Comparison of ENCODE assay signal across 13 cellular contexts in the genomic region with DNA sequence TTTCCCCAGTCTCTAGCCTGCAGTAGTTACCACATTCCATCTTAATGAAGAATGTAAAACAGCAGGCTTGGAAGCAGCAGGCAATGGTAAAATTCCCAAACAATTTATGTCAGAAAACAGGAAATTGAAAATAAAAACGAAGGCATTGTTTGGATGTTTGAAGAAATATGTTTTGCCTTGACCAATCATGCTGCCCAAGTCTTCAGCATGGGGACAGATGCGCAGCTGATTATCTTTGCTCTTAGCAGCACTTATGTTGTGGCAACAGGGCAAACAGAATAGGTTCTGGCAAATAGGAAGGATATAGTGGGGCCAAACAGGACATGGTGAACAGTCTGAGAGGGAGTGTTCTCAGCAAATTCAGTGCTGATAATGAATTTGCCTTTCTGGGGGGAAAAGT.
DNase-seq lines count a peak whose midpoint lies in the region; ATAC-seq, FAIRE-seq and TF ChIP-seq lines count a peak whose summit lies in the region.
"Had no signal": no experiment of that assay in that cellular context is flagged by ENCODE, and none has a peak within 500 bp of the region (broad histone marks: within the 10 kb centered on the region; RNA-seq: fewer than 3 reads in every experiment).

No MANE protein-coding gene starts in this region.

- no peak overlapping the region for H3K9ac ChIP-seq in K562 (ENCODE audit: insufficient read depth in 1 of 2, low read depth in 2 of 2, low read length in 2 of 2)

- 19% methylated on average over 2 of the region's 2 CpGs for WGBS in K562 (ENCODE audit: insufficient coverage, low coverage, missing lambda C conversion rate)
- WGBS in upper lobe of left lung, 2 donors, result 34 to 36% methylated on average over 2 of the region's 2 CpGs

- POLR2A ChIA-PET in K562 (lab: Yijun Ruan, JAX), result no interaction called here

- no peak overlapping the region for H3K4me3 ChIP-seq in K562
- H3K4me3 ChIP-seq in left ventricle myocardium inferior, result no peak overlapping the region
- no peak overlapping the region for H3K4me3 ChIP-seq in upper lobe of left lung
- H3K4me3 ChIP-seq: colonic mucosa, thyroid gland had no signal

- no peak for TF ChIP-seq EP300 in K562 (IDR thresholded peaks at IDR 0.05; ENCODE audit: low read length)
- TF ChIP-seq EP300 in upper lobe of left lung (IDR thresholded peaks at IDR 0.05), result peak in 1 of 4 donors; percentile 42

- no peaks in the 10 kb centered on the region for H3K79me2 ChIP-seq in K562 (ENCODE audit: control insufficient read depth, insufficient read depth, low read length)

- H3K36me3 ChIP-seq in K562 (ENCODE audit: control insufficient read depth, insufficient read depth, low read length) (no peaks in the 10 kb centered on the region), left ventricle myocardium inferior (no peaks in the 10 kb centered on the region), upper lobe of left lung (no peaks in the 10 kb centered on the region)
- H3K36me3 ChIP-seq: colonic mucosa, thyroid gland had no signal

- H3K27ac ChIP-seq in K562 (ENCODE audit: extremely low read depth, low read depth, low read length) (no peak overlapping the region), left ventricle myocardium inferior (replicated peaks) (peak overlapping the region; percentile 55), upper lobe of left lung (peak overlapping the region in 1 of 4 donors; percentile 35)
- H3K27ac ChIP-seq: colonic mucosa, thyroid gland had no signal

- CTCF ChIA-PET in K562 (lab: Yijun Ruan, JAX; ENCODE audit: low intra/inter-chr PET ratio), result no interaction called here

- H3K9me3 ChIP-seq in K562 (replicated peaks; ENCODE audit: control insufficient read depth, insufficient read depth, low read depth, low read length), result no peaks in the 10 kb centered on the region
- no peaks in the 10 kb centered on the region for H3K9me3 ChIP-seq in left ventricle myocardium inferior (replicated peaks)
- H3K9me3 ChIP-seq in upper lobe of left lung, result no peaks in the 10 kb centered on the region
- H3K9me3 ChIP-seq: colonic mucosa, thyroid gland had no signal

- DNase-seq in NCI-H2227 (lab: John Stamatoyannopoulos, UW; ENCODE audit: unreplicated experiment), result peak; percentile 34
- DNase-seq in NCI-H2227 treated with DMSO at 0.1 percent for 48 hours (lab: John Stamatoyannopoulos, UW), result no peak
- DNase-seq in K562 (ENCODE audit: extremely low read depth in 1 of 4, low spot score in 3 of 4), result no peak
- no peak for DNase-seq in left ventricle myocardium inferior
- DNase-seq in upper lobe of left lung, result no peak
- no peak for DNase-seq in effector CD4-positive, alpha-beta T cell
- DNase-seq in NCI-H2171 treated with DMSO at 0.1 percent for 48 hours (lab: John Stamatoyannopoulos, UW), result no peak
- no peak for DNase-seq in kidney tubule cell (ENCODE audit: low spot score)
- DNase-seq: ACHN; activated naive CD4-positive, alpha-beta T cell treated with anti-CD3 and anti-CD28 coated beads for 36 hours; colonic mucosa; retina; thyroid gland had no signal

- H3K4me1 ChIP-seq in K562 (replicated peaks in 1 of 2; ENCODE audit: control insufficient read depth in 2 of 2, insufficient read depth in 2 of 2, low read length in 2 of 2) (no peaks in the 10 kb centered on the region), left ventricle myocardium inferior (peaks cover 39% of the 10 kb centered on the region), upper lobe of left lung (peaks cover 0 to 9% (median 6%) of the 10 kb centered on the region in 4 donors)
- H3K4me1 ChIP-seq: colonic mucosa, thyroid gland had no signal

- BruUV-seq in K562 (replicated peaks; lab: Mats Ljungman, UMichigan), result no TSS peak

- no peak overlapping the region for H2AFZ ChIP-seq in K562 (ENCODE audit: low read depth, low read length)

- in situ Hi-C loops in K562 (cut with MboI), result no loop called here

- intact Hi-C loops in K562 (cut with micrococcal nuclease), result loop anchor here (10.0 kb wide), 1 partner anchor 516 kb away; no protein-coding TSS in a partner anchor
- intact Hi-C loops in left ventricle myocardium inferior (cut with micrococcal nuclease), result no loop called here

- H3K9me1 ChIP-seq in K562 (ENCODE audit: control insufficient read depth, insufficient read depth, low read length), result no peaks in the 10 kb centered on the region

- TF ChIP-seq CTCF in K562 (IDR thresholded peaks at IDR 0.05 in 2 of 3, conservative IDR thresholded peaks at IDR 0.05 in 1 of 3; ENCODE audit: insufficient read depth in 2 of 3, low read depth in 1 of 3, low read length in 3 of 3) (no peak), left ventricle myocardium inferior (IDR thresholded peaks at IDR 0.05; ENCODE audit: borderline replicate concordance) (no peak), upper lobe of left lung (IDR thresholded peaks at IDR 0.05) (no peak)

- TF ChIP-seq RAD21 in K562 (CRISPR knock-in tag; conservative IDR thresholded peaks at IDR 0.05 in 1 of 2, IDR thresholded peaks at IDR 0.05 in 1 of 2), result no peak

- TF ChIP-seq POLR2A in K562 (conservative IDR thresholded peaks at IDR 0.05) (no peak), upper lobe of left lung (IDR thresholded peaks at IDR 0.05) (no peak)

- H3K27me3 ChIP-seq in K562 (ENCODE audit: control insufficient read depth in 2 of 2, insufficient read depth in 2 of 2, low read length in 2 of 2), result no peaks in the 10 kb centered on the region
- no peaks in the 10 kb centered on the region for H3K27me3 ChIP-seq in left ventricle myocardium inferior (ENCODE audit: low read depth)
- no peaks in the 10 kb centered on the region for H3K27me3 ChIP-seq in upper lobe of left lung
- H3K27me3 ChIP-seq: colonic mucosa, thyroid gland had no signal

- H4K20me1 ChIP-seq in K562 (replicated peaks; ENCODE audit: control insufficient read depth, insufficient read depth, low read length), result no peaks in the 10 kb centered on the region

- no peak overlapping the region for H3K4me2 ChIP-seq in K562 (ENCODE audit: insufficient read depth, low read length)

- no peak for FAIRE-seq in K562 (lab: Jason Lieb, UNC)

- no peak for ATAC-seq in K562
- ATAC-seq in upper lobe of left lung (ENCODE audit: low FRiP score in 2 of 2), result peak; percentile 67 to 72

TF ChIP-seq in K562, 482 proteins besides CTCF, POLR2A, EP300 and RAD21:
- TF ChIP-seq NRF1 (conservative IDR thresholded peaks at IDR 0.05 in 1 of 2, IDR thresholded peaks at IDR 0.05 in 1 of 2) (0 out of 4 replicates have a peak, but pooled peaks have one; percentile 20 to 26), RFX1 (IDR thresholded peaks at IDR 0.05) (peak; percentile 10; the same call in 1 of the 2 replicates), GABPA (tag; conservative IDR thresholded peaks at IDR 0.05; ENCODE audit: low read depth) (0 out of 2 replicates have a peak, but pooled peaks have one; percentile 39), SLC30A9 (CRISPR knock-in tag; IDR thresholded peaks at IDR 0.05) (no peak), ZNF584 (CRISPR knock-in tag; IDR thresholded peaks at IDR 0.05; ENCODE audit: low read depth) (peak; percentile 61; the same call in 1 of the 2 replicates), CREB3 (tag; conservative IDR thresholded peaks at IDR 0.05; ENCODE audit: low read depth) (no peak), FOXJ2 (tag; IDR thresholded peaks at IDR 0.05) (0 out of 2 replicates have a peak, but pooled peaks have one; percentile 68)
